ENCODE assay signal across 9 cellular contexts in genomic region chr4:6916069-6916586, GRCh38. TPM values are rescaled to one million over a fixed set of nuclear protein-coding genes. Genes with fewer than 3 reads are reported as not detected.
DNase-seq lines count a peak whose midpoint lies in the region; ATAC-seq and TF ChIP-seq lines count a peak whose summit lies in the region.
"Had no signal": no experiment of that assay in that cellular context is flagged by ENCODE, and none has a peak within 500 bp of the region (broad histone marks: within the 10 kb centered on the region; RNA-seq: fewer than 3 reads in every experiment).

No MANE protein-coding gene starts in this region.

- H3K9me2 ChIP-seq in neural cell (ENCODE audit: insufficient read depth, low read length) (no peaks in the 10 kb centered on the region), PC-3 (replicated peaks; ENCODE audit: low read length) (no peaks in the 10 kb centered on the region)

- H3K36me3 ChIP-seq in neural cell (ENCODE audit: insufficient read depth, low read length) = no peaks in the 10 kb centered on the region
- H3K36me3 ChIP-seq in PC-3 (ENCODE audit: low read depth, low read length) = no peaks in the 10 kb centered on the region

- H3K4me1 Mint-ChIP-seq in CD4-positive, alpha-beta T cell (ENCODE audit: low read depth) = peaks cover 79% of the 10 kb centered on the region
- peaks cover 26 to 38% (median 33%) of the 10 kb centered on the region in 3 donors for H3K4me1 Mint-ChIP-seq in IgD-negative memory B cell
- peaks cover 57% of the 10 kb centered on the region for H3K4me1 Mint-ChIP-seq in brain

- H3K4me3 ChIP-seq in neural cell (ENCODE audit: low read length) (peak overlapping the region; percentile 38), PC-3 (ENCODE audit: low read length) (no peak overlapping the region)

- no peaks in the 10 kb centered on the region for H3K36me3 Mint-ChIP-seq in CD4-positive, alpha-beta T cell (ENCODE audit: low read depth)
- H3K36me3 Mint-ChIP-seq in IgD-negative memory B cell = no peaks in the 10 kb centered on the region
- no peaks in the 10 kb centered on the region for H3K36me3 Mint-ChIP-seq in brain

- peaks cover 10% of the 10 kb centered on the region for H3K79me2 ChIP-seq in neural cell (replicated peaks; ENCODE audit: insufficient read depth, low read length)
- H3K79me2 ChIP-seq in PC-3 (ENCODE audit: low read length) = peaks cover 24% of the 10 kb centered on the region

- TF ChIP-seq CTCF in CD4-positive, alpha-beta T cell (IDR thresholded peaks at IDR 0.05) = no peak
- TF ChIP-seq CTCF in brain (conservative IDR thresholded peaks at IDR 0.05) = no peak
- no peak for TF ChIP-seq CTCF in neural cell (IDR thresholded peaks at IDR 0.05; ENCODE audit: poor library complexity, severe bottlenecking)
- no peak for TF ChIP-seq CTCF in PC-3 (conservative IDR thresholded peaks at IDR 0.05; ENCODE audit: low read depth, low read length)

- CTCF ChIA-PET in CD4-positive, alpha-beta T cell (lab: Charles Lee) = interaction anchor here (1.2 to 2.2 kb wide), 3 partner anchors 10 to 155 kb away, joined by 5 to 7 read pairs (median 6); no protein-coding TSS in a partner anchor
- CTCF ChIA-PET in PC-3 (lab: Charles Lee) = no interaction called here

- BruUV-seq in PC-3 (replicated peaks; lab: Mats Ljungman, UMichigan) = no TSS peak

- no peak for TF ChIP-seq EP300 in neural cell (conservative IDR thresholded peaks at IDR 0.05; ENCODE audit: poor library complexity, severe bottlenecking)

- H3K9me3 Mint-ChIP-seq in CD4-positive, alpha-beta T cell = no peaks in the 10 kb centered on the region
- H3K9me3 Mint-ChIP-seq in IgD-negative memory B cell = no peaks in the 10 kb centered on the region
- H3K9me3 Mint-ChIP-seq in brain = no peaks in the 10 kb centered on the region

- no peak overlapping the region for H2AFZ ChIP-seq in neural cell (ENCODE audit: low read depth, low read length)
- H2AFZ ChIP-seq in PC-3 (ENCODE audit: low read length) = no peak overlapping the region

- intact Hi-C loops in CD4-positive, alpha-beta T cell (cut with DNase I, micrococcal nuclease) = loop anchor here in 1 of 2 experiments (2.0 kb wide), 1 partner anchor 71 kb away; no protein-coding TSS in a partner anchor
- intact Hi-C loops in PC-3 (cut with micrococcal nuclease) = no loop called here

- no peak overlapping the region for H3K27ac ChIP-seq in CD4-positive, alpha-beta T cell (ENCODE audit: low read depth, low read length)
- H3K27ac ChIP-seq in neural cell (ENCODE audit: low read length) = peak overlapping the region; percentile 25
- no peak overlapping the region for H3K27ac ChIP-seq in PC-3 (ENCODE audit: low read length)

- H3F3A ChIP-seq in neural cell (ENCODE audit: insufficient read depth, low read length, poor library complexity, severe bottlenecking) (no peaks in the 10 kb centered on the region), PC-3 (ENCODE audit: low read length, unreplicated experiment) (no peaks in the 10 kb centered on the region)

- no peaks in the 10 kb centered on the region for H3K4me1 ChIP-seq in PC-3 (ENCODE audit: insufficient read depth, low read length)

- no peaks in the 10 kb centered on the region for H4K20me1 ChIP-seq in neural cell (ENCODE audit: insufficient read depth)
- no peaks in the 10 kb centered on the region for H4K20me1 ChIP-seq in PC-3 (ENCODE audit: low read length)

- peak overlapping the region; percentile 90 for H3K27ac Mint-ChIP-seq in CD4-positive, alpha-beta T cell
- peak overlapping the region in 2 of 3 donors; percentile 6 to 35 for H3K27ac Mint-ChIP-seq in IgD-negative memory B cell
- H3K27ac Mint-ChIP-seq in brain = peak overlapping the region in 4 of 5 experiments; percentile 74 to 100 (median 88)

- ATAC-seq in CD4-positive, alpha-beta T cell (ENCODE audit: poor library complexity) = no peak
- no peak for ATAC-seq in PC-3

- H3K4me3 Mint-ChIP-seq in CD4-positive, alpha-beta T cell = peak overlapping the region; percentile 80
- H3K4me3 Mint-ChIP-seq in IgD-negative memory B cell = peak overlapping the region in 2 of 4 donors; percentile 33 to 76
- H3K4me3 Mint-ChIP-seq in brain = peak overlapping the region in 2 of 5 experiments; percentile 3 to 58

- no peaks in the 10 kb centered on the region for H3K27me3 Mint-ChIP-seq in CD4-positive, alpha-beta T cell
- H3K27me3 Mint-ChIP-seq in IgD-negative memory B cell (no peaks in the 10 kb centered on the region), brain (peaks cover 3% of the 10 kb centered on the region)

- H3K9me3 ChIP-seq in CD4-positive, alpha-beta T cell (ENCODE audit: control insufficient read depth, low read length) = no peaks in the 10 kb centered on the region
- no peaks in the 10 kb centered on the region for H3K9me3 ChIP-seq in neural cell (ENCODE audit: low read length)
- no peaks in the 10 kb centered on the region for H3K9me3 ChIP-seq in PC-3 (ENCODE audit: low read length)

- H3K27me3 ChIP-seq in CD4-positive, alpha-beta T cell (ENCODE audit: control insufficient read depth, insufficient read depth, low read length) = no peaks in the 10 kb centered on the region
- H3K27me3 ChIP-seq in neural cell (ENCODE audit: insufficient read depth, low read depth, low read length) = no peaks in the 10 kb centered on the region
- H3K27me3 ChIP-seq in PC-3 (ENCODE audit: low read length) = no peaks in the 10 kb centered on the region

- no peak for TF ChIP-seq RAD21 in neural cell (conservative IDR thresholded peaks at IDR 0.05)

- H3K9ac ChIP-seq in neural cell (ENCODE audit: low read length) (no peak overlapping the region), PC-3 (ENCODE audit: low read length) (no peak overlapping the region)

- DNase-seq in CD4-positive, alpha-beta T cell = no peak
- DNase-seq in NCI-H774 (lab: John Stamatoyannopoulos, UW) = no peak
- DNase-seq in PC-3 = no peak
- DNase-seq in GM19240 (ENCODE audit: insufficient read length, low spot score) = no peak
- DNase-seq in NCI-H345 treated with DMSO at 0.1 percent for 48 hours (lab: John Stamatoyannopoulos, UW; ENCODE audit: unreplicated experiment) = no peak
- DNase-seq: NCI-H2029 had no signal

- POLR2A ChIA-PET in CD4-positive, alpha-beta T cell (lab: Charles Lee) = interaction anchor here (1.4 to 3.6 kb wide), 3 partner anchors 8 to 243 kb away, joined by 3 to 34 read pairs (median 25); partner anchors contain the start of gene TBC1D14
- POLR2A ChIA-PET in PC-3 (lab: Charles Lee; ENCODE audit: unreplicated experiment) = no interaction called here

- H3K4me2 ChIP-seq in neural cell (ENCODE audit: low read length) (no peak overlapping the region), PC-3 (ENCODE audit: low read length) (no peak overlapping the region)

TF ChIP-seq in neural cell, 6 proteins besides CTCF, POLR2A, EP300 and RAD21:
- TF ChIP-seq EZH2 (IDR thresholded peaks at IDR 0.05; ENCODE audit: borderline replicate concordance, insufficient read depth, low read length, poor library complexity, severe bottlenecking) (no peak), MXI1 (conservative IDR thresholded peaks at IDR 0.05; ENCODE audit: poor library complexity, severe bottlenecking) (no peak), SMC3 (conservative IDR thresholded peaks at IDR 0.05; ENCODE audit: poor library complexity) (no peak), POLR2AphosphoS5 (IDR thresholded peaks at IDR 0.05) (no peak), TAF1 (IDR thresholded peaks at IDR 0.05; ENCODE audit: low read depth) (no peak)
- TF ChIP-seq, protein P1, sequence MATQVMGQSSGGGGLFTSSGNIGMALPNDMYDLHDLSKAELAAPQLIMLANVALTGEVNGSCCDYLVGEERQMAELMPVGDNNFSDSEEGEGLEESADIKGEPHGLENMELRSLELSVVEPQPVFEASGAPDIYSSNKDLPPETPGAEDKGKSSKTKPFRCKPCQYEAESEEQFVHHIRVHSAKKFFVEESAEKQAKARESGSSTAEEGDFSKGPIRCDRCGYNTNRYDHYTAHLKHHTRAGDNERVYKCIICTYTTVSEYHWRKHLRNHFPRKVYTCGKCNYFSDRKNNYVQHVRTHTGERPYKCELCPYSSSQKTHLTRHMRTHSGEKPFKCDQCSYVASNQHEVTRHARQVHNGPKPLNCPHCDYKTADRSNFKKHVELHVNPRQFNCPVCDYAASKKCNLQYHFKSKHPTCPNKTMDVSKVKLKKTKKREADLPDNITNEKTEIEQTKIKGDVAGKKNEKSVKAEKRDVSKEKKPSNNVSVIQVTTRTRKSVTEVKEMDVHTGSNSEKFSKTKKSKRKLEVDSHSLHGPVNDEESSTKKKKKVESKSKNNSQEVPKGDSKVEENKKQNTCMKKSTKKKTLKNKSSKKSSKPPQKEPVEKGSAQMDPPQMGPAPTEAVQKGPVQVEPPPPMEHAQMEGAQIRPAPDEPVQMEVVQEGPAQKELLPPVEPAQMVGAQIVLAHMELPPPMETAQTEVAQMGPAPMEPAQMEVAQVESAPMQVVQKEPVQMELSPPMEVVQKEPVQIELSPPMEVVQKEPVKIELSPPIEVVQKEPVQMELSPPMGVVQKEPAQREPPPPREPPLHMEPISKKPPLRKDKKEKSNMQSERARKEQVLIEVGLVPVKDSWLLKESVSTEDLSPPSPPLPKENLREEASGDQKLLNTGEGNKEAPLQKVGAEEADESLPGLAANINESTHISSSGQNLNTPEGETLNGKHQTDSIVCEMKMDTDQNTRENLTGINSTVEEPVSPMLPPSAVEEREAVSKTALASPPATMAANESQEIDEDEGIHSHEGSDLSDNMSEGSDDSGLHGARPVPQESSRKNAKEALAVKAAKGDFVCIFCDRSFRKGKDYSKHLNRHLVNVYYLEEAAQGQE (IDR thresholded peaks at IDR 0.05; ENCODE audit: borderline replicate concordance) = no peak

RNA-seq across cellular contexts. Expression of gene TBC1D14, which starts 6.5 kb away (rescaled TPM):
- 10 to 100 TPM; 31.2 to 34.1 TPM for total RNA-seq in CD4-positive, alpha-beta T cell
- 28.2 TPM for polyA plus RNA-seq in IgD-negative memory B cell
- 56.0 TPM for polyA plus RNA-seq in brain (ENCODE audit: insufficient read depth, low read depth, low replicate concordance)
- polyA plus RNA-seq in neural cell = 125 and 133 TPM in 2 replicates
- 172 and 178 TPM in 2 replicates for polyA minus RNA-seq in neural cell
- 33.0 and 33.3 TPM in 2 replicates for total RNA-seq in PC-3 (2014; rRNA removed)

Comparison
In these comparisons a context has a peak if more than half of its experiments do, and no peak if none do; other contexts are left out.
1. H3K27ac Mint-ChIP-seq: peak in every context shown above with its lines; median percentile 90 in CD4-positive, alpha-beta T cell; 88 in brain; 20 in IgD-negative memory B cell.